1 cellular context compared by ENCODE assay signal in the genomic region with DNA sequence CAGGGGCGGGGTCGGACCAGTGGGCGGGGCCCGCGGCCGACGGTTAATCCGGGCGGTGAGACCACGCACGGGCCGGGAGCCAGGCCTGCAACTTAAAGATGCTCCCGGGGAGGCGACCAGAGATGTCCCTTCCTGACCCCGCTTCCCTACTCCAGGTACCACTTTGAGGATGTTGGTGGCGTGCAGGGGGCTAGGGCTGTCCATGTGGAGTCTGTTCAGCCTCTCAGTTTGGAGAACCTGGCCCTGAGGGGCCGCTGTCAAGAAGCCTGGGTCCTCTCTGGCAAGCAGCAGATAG.
TF ChIP-seq lines count a peak whose summit lies in the region.

No MANE protein-coding gene starts in this region.

TF ChIP-seq in HEK293, 187 proteins besides CTCF, POLR2A, EP300 and RAD21 (continued from another document):
- TF ChIP-seq, protein P1, sequence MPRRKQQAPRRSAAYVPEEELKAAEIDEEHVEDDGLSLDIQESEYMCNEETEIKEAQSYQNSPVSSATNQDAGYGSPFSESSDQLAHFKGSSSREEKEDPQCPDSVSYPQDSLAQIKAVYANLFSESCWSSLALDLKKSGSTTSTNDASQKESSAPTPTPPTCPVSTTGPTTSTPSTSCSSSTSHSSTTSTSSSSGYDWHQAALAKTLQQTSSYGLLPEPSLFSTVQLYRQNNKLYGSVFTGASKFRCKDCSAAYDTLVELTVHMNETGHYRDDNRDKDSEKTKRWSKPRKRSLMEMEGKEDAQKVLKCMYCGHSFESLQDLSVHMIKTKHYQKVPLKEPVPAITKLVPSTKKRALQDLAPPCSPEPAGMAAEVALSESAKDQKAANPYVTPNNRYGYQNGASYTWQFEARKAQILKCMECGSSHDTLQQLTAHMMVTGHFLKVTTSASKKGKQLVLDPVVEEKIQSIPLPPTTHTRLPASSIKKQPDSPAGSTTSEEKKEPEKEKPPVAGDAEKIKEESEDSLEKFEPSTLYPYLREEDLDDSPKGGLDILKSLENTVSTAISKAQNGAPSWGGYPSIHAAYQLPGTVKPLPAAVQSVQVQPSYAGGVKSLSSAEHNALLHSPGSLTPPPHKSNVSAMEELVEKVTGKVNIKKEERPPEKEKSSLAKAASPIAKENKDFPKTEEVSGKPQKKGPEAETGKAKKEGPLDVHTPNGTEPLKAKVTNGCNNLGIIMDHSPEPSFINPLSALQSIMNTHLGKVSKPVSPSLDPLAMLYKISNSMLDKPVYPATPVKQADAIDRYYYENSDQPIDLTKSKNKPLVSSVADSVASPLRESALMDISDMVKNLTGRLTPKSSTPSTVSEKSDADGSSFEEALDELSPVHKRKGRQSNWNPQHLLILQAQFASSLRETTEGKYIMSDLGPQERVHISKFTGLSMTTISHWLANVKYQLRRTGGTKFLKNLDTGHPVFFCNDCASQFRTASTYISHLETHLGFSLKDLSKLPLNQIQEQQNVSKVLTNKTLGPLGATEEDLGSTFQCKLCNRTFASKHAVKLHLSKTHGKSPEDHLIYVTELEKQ (tag by site-specific recombination; IDR thresholded peaks at IDR 0.05; ENCODE audit: borderline replicate concordance) = no peak
- TF ChIP-seq ZNF76 (tag by site-specific recombination; IDR thresholded peaks at IDR 0.05; ENCODE audit: borderline replicate concordance, low read depth) (peak; percentile 0; the same call in 1 of the 2 replicates), ZNF114 (tag by site-specific recombination; IDR thresholded peaks at IDR 0.05) (no peak)
- TF ChIP-seq, protein P2, sequence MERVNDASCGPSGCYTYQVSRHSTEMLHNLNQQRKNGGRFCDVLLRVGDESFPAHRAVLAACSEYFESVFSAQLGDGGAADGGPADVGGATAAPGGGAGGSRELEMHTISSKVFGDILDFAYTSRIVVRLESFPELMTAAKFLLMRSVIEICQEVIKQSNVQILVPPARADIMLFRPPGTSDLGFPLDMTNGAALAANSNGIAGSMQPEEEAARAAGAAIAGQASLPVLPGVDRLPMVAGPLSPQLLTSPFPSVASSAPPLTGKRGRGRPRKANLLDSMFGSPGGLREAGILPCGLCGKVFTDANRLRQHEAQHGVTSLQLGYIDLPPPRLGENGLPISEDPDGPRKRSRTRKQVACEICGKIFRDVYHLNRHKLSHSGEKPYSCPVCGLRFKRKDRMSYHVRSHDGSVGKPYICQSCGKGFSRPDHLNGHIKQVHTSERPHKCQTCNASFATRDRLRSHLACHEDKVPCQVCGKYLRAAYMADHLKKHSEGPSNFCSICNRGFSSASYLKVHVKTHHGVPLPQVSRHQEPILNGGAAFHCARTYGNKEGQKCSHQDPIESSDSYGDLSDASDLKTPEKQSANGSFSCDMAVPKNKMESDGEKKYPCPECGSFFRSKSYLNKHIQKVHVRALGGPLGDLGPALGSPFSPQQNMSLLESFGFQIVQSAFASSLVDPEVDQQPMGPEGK (tag by site-specific recombination; IDR thresholded peaks at IDR 0.05) = no peak; the same call in 1 of the 2 replicates
